Comparison of ENCODE assay signal across 9 cellular contexts in the genomic region with DNA sequence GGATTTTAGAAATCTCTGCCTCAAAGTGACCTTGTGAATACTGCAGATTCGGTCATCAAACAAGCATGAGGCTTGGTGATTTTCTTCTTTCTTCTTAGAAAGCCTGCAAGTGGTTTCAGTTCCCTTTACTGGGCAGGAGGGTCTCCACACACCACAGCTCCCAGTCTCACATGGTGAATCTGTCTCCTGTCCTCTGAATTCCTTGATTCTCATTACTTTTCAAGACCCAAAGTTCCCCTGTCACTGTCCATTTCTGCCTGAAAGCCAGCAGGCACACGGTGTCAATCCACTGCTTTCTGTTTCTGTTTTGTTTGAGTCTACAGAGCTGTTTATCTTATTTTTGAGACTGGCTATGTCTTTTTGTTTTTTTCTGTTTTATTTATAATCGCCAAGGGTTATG. TPM values are rescaled to one million over a fixed set of nuclear protein-coding genes. Genes with fewer than 3 reads are reported as not detected.
DNase-seq lines count a peak whose midpoint lies in the region; ATAC-seq and TF ChIP-seq lines count a peak whose summit lies in the region.
"Had no signal": no experiment of that assay in that cellular context is flagged by ENCODE, and none has a peak within 500 bp of the region (broad histone marks: within the 10 kb centered on the region; RNA-seq: fewer than 3 reads in every experiment).

No MANE protein-coding gene starts in this region.

- H3K9me3 ChIP-seq in SJSA1 (replicated peaks) (no peaks in the 10 kb centered on the region), mesenchymal stem cell (ENCODE audit: control insufficient read depth, low read length) (no peaks in the 10 kb centered on the region), neuronal stem cell (replicated peaks in 1 of 2; ENCODE audit: control insufficient read depth in 2 of 2, insufficient read depth in 1 of 2, low read depth in 1 of 2, low read length in 2 of 2) (no peaks in the 10 kb centered on the region)

- H4K91ac ChIP-seq in mesenchymal stem cell (ENCODE audit: low read length) (no peak overlapping the region), neuronal stem cell (ENCODE audit: low read depth, low read length, poor library complexity) (no peak overlapping the region)

- H3K23ac ChIP-seq in mesenchymal stem cell (ENCODE audit: low read length in 2 of 2) (no peak overlapping the region), neuronal stem cell (ENCODE audit: low read depth, low read length, poor library complexity) (no peak overlapping the region)

- TF ChIP-seq CTCF in HFF-Myc (IDR thresholded peaks at IDR 0.05; ENCODE audit: low read depth, low read length, missing control alignments) = no peak

- H3K4me2 ChIP-seq in mesenchymal stem cell (ENCODE audit: low read length, poor library complexity, severe bottlenecking) = no peak overlapping the region
- no peak overlapping the region for H3K4me2 ChIP-seq in neuronal stem cell (ENCODE audit: insufficient read depth, low read length, poor library complexity, severe bottlenecking)

- H3K79me1 ChIP-seq in mesenchymal stem cell (replicated peaks; ENCODE audit: low read length, poor library complexity, severe bottlenecking) (no peaks in the 10 kb centered on the region), neuronal stem cell (ENCODE audit: low read depth, low read length) (no peaks in the 10 kb centered on the region)

- no peak overlapping the region for H2BK15ac ChIP-seq in mesenchymal stem cell (ENCODE audit: low read depth, poor library complexity, severe bottlenecking)
- no peak overlapping the region for H2BK15ac ChIP-seq in neuronal stem cell (ENCODE audit: low read length)

- no peak overlapping the region for H2BK120ac ChIP-seq in mesenchymal stem cell (ENCODE audit: low read depth, low read length)
- H2BK120ac ChIP-seq in neuronal stem cell (ENCODE audit: low read depth, low read length) = no peak overlapping the region

- H2AFZ ChIP-seq in mesenchymal stem cell (ENCODE audit: low read depth, low read length) (no peak overlapping the region), neuronal stem cell (ENCODE audit: low read length) (no peak overlapping the region)

- H3K9ac ChIP-seq in mesenchymal stem cell (ENCODE audit: low read length) (peak overlapping the region; percentile 90), neuronal stem cell (ENCODE audit: low read depth, low read length, poor library complexity) (no peak overlapping the region)

- DNase-seq in HFF-Myc (ENCODE audit: extremely low read depth, low read depth) (no peak), SJSA1 (ENCODE audit: low read depth in 1 of 2, low spot score in 2 of 2) (peak in 1 of 2 experiments; percentile 48), mesenchymal stem cell (peak; percentile 41), cerebellum (ENCODE audit: low spot score) (no peak), neuronal stem cell (ENCODE audit: low spot score) (no peak)
- DNase-seq in activated naive CD4-positive, alpha-beta T cell (lab: John Stamatoyannopoulos, UW) = no peak

- H3K14ac ChIP-seq in mesenchymal stem cell (ENCODE audit: low read length in 2 of 2) = no peak overlapping the region
- H3K14ac ChIP-seq in neuronal stem cell (ENCODE audit: low read length) = no peak overlapping the region

- H2BK5ac ChIP-seq in mesenchymal stem cell (ENCODE audit: low read depth, low read length, poor library complexity, severe bottlenecking) (no peak overlapping the region), neuronal stem cell (ENCODE audit: low read length) (no peak overlapping the region)

- H3K27ac ChIP-seq in SJSA1 (peak overlapping the region; percentile 45), mesenchymal stem cell (ENCODE audit: low read length, poor library complexity, severe bottlenecking) (no peak overlapping the region), neuronal stem cell (replicated peaks; ENCODE audit: low read length) (no peak overlapping the region)

- ATAC-seq in GM18502 (IDR thresholded peaks at IDR 0.05; ENCODE audit: poor library complexity, unreplicated experiment) (peak; percentile 92), HG03097 (IDR thresholded peaks at IDR 0.05; ENCODE audit: low FRiP score, unreplicated experiment) (no peak)

- H3K4me3 ChIP-seq in HFF-Myc (replicated peaks; ENCODE audit: low read depth, low read length) = peak overlapping the region; percentile 33
- peak overlapping the region; percentile 25 for H3K4me3 ChIP-seq in SJSA1
- H3K4me3 ChIP-seq in mesenchymal stem cell (ENCODE audit: insufficient read depth in 1 of 2, low read depth in 1 of 2, low read length in 2 of 2) = peak overlapping the region in 1 of 2 experiments; percentile 79
- no peak overlapping the region for H3K4me3 ChIP-seq in neuronal stem cell (ENCODE audit: low read length in 2 of 2)

- no peaks in the 10 kb centered on the region for H3K36me3 ChIP-seq in SJSA1
- no peaks in the 10 kb centered on the region for H3K36me3 ChIP-seq in mesenchymal stem cell (ENCODE audit: control insufficient read depth in 1 of 2, insufficient read depth in 2 of 2, low read depth in 1 of 2, low read length in 2 of 2)
- no peaks in the 10 kb centered on the region for H3K36me3 ChIP-seq in neuronal stem cell (replicated peaks in 1 of 2; ENCODE audit: control insufficient read depth in 2 of 2, insufficient read depth in 2 of 2, low read length in 2 of 2)

- no peak overlapping the region for H4K8ac ChIP-seq in mesenchymal stem cell (ENCODE audit: low read length)
- H4K8ac ChIP-seq in neuronal stem cell (ENCODE audit: low read depth, low read length) = no peak overlapping the region

- H2BK12ac ChIP-seq in mesenchymal stem cell (ENCODE audit: low read length in 2 of 2) = no peak overlapping the region
- no peak overlapping the region for H2BK12ac ChIP-seq in neuronal stem cell (ENCODE audit: low read length)

- H3K4me1 ChIP-seq in SJSA1 (replicated peaks) = peaks cover 8% of the 10 kb centered on the region; the same call in 1 of the 2 replicates
- no peaks in the 10 kb centered on the region for H3K4me1 ChIP-seq in mesenchymal stem cell (ENCODE audit: control insufficient read depth, insufficient read depth, low read depth, low read length)
- no peaks in the 10 kb centered on the region for H3K4me1 ChIP-seq in neuronal stem cell (ENCODE audit: control insufficient read depth in 2 of 2, insufficient read depth in 1 of 2, low read depth in 1 of 2, low read length in 2 of 2)

- H3K27me3 ChIP-seq in SJSA1 (replicated peaks) (no peaks in the 10 kb centered on the region), mesenchymal stem cell (ENCODE audit: control insufficient read depth in 1 of 2, insufficient read depth in 1 of 2, low read length in 2 of 2) (peaks cover 0 to 3% of the 10 kb centered on the region in 2 experiments), neuronal stem cell (ENCODE audit: control insufficient read depth in 3 of 3, insufficient read depth in 3 of 3, low read depth in 1 of 3, low read length in 3 of 3) (no peaks in the 10 kb centered on the region)

- WGBS in mesenchymal stem cell = 86% methylated on average over 3 of the region's 3 CpGs
- WGBS in neuronal stem cell (ENCODE audit: extremely low coverage in 2 of 2, insufficient read length in 2 of 2, insufficient replicate concordance in 1 of 2), 2 donors = no CpG with 5 or more reads among the region's 3 CpGs

- H2AK5ac ChIP-seq in mesenchymal stem cell (ENCODE audit: low read length, severe bottlenecking) = no peak overlapping the region
- no peak overlapping the region for H2AK5ac ChIP-seq in neuronal stem cell (ENCODE audit: low read depth, low read length)

- H3K18ac ChIP-seq in mesenchymal stem cell (ENCODE audit: low read depth in 1 of 2, low read length in 2 of 2) = peak overlapping the region in 1 of 2 experiments; percentile 33
- H3K18ac ChIP-seq in neuronal stem cell (ENCODE audit: low read length) = no peak overlapping the region

- H3K4ac ChIP-seq in mesenchymal stem cell (ENCODE audit: low read depth in 1 of 2, low read length in 2 of 2) (no peak overlapping the region), neuronal stem cell (ENCODE audit: low read length) (no peak overlapping the region)

RNA-seq across cellular contexts. Expression of a gene that starts 14.2 kb away (rescaled TPM):
- 15.5 and 32.5 TPM in 2 replicates for total RNA-seq in SJSA1 (2014; rRNA removed; shearing (Covaris generic))
- 0.68 TPM for polyA plus RNA-seq in mesenchymal stem cell (2013, experiment 1 of 2)
- polyA plus RNA-seq in mesenchymal stem cell (2013, experiment 2 of 2) = 0.59 TPM
- not detected for total RNA-seq in cerebellum
- polyA plus RNA-seq in neuronal stem cell (2013, experiment 1 of 2) = not detected
- not detected for polyA plus RNA-seq in neuronal stem cell (2013, experiment 2 of 2)
- polyA plus RNA-seq: IgD-negative memory B cell had no signal

RNA-seq across cellular contexts. Expression of a gene that starts 47.9 kb away (rescaled TPM):
- total RNA-seq in SJSA1 (2014; rRNA removed; shearing (Covaris generic)) = 49.5 and 61.0 TPM in 2 replicates
- polyA plus RNA-seq in mesenchymal stem cell (2013, experiment 1 of 2) = 21.6 TPM
- polyA plus RNA-seq in mesenchymal stem cell (2013, experiment 2 of 2) = 22.4 TPM
- total RNA-seq in cerebellum = 22.5 TPM
- polyA plus RNA-seq in neuronal stem cell (2013, experiment 1 of 2) = 9.7 TPM
- polyA plus RNA-seq in neuronal stem cell (2013, experiment 2 of 2) = 10.2 TPM

Comparison
In these comparisons a context has a peak if more than half of its experiments do, and no peak if none do; other contexts are left out.
1. H3K4me3 ChIP-seq: peak in HFF-Myc (single experiment) and SJSA1 (single experiment); none in neuronal stem cell (0 of 2).
2. RNA of a gene that starts 14.2 kb away (total RNA-seq): 15.5 to 32.5 TPM in SJSA1; not detected in cerebellum (single experiment); every median in the first group is over 10 times any median in the second.